ENCODE assay signal across 9 cellular contexts in genomic region chr19:34994643-34995471, GRCh38. TPM values are rescaled to one million over a fixed set of nuclear protein-coding genes. Genes with fewer than 3 reads are reported as not detected.
A peak's percentile ranks its signal among the peaks of the same experiment; 100 is the strongest.
DNase-seq lines count a peak whose midpoint lies in the region; ATAC-seq and TF ChIP-seq lines count a peak whose summit lies in the region.
"Had no signal": no experiment of that assay in that cellular context is flagged by ENCODE, and none has a peak within 500 bp of the region (broad histone marks: within the 10 kb centered on the region; RNA-seq: fewer than 3 reads in every experiment).

No MANE protein-coding gene starts in this region.

- CTCF ChIA-PET in WTC11 (lab: Charles Lee): interaction anchor here (1.4 to 2.0 kb wide), 4 partner anchors 10 to 156 kb away, joined by 3 to 9 read pairs (median 6); no protein-coding TSS in a partner anchor

- H3K27ac Mint-ChIP-seq in WTC11: no peak overlapping the region

- peaks cover 17 to 58% of the 10 kb centered on the region in 2 donors for H3K4me1 ChIP-seq in left lung
- H3K4me1 ChIP-seq in stomach: peaks cover 33 to 59% (median 48%) of the 10 kb centered on the region in 4 donors

- no peaks in the 10 kb centered on the region for H3K27me3 ChIP-seq in left lung
- no peaks in the 10 kb centered on the region for H3K27me3 ChIP-seq in stomach
- H3K27me3 ChIP-seq in WERI-Rb-1 (ENCODE audit: insufficient read depth, low read depth, severe bottlenecking): no peaks in the 10 kb centered on the region

- H3K9me3 Mint-ChIP-seq in WTC11: peaks cover 4% of the 10 kb centered on the region
- H3K9me3 Mint-ChIP-seq: activated CD4-positive, alpha-beta T cell treated with anti-CD3 and anti-CD28 coated beads, Interleukin-2, amount 10 ng/mL, durations not matched to agents 24 days and 14 days had no signal

- POLR2A ChIA-PET in WTC11 (lab: Charles Lee): interaction anchor here (0.6 to 1.3 kb wide), 2 partner anchors 9 to 37 kb away, joined by 4 to 5 read pairs; no protein-coding TSS in a partner anchor

- no peak for TF ChIP-seq POLR2A in stomach (IDR thresholded peaks at IDR 0.05)

- H3K27ac ChIP-seq in left lung (peak overlapping the region; percentile 70 to 76), stomach (peak overlapping the region; percentile 62 to 99 (median 74)), WERI-Rb-1 (no peak overlapping the region)

- no peak for ATAC-seq in WTC11
- ATAC-seq in left lung: peak; percentile 75
- ATAC-seq in HG03108 (IDR thresholded peaks at IDR 0.05; ENCODE audit: unreplicated experiment): no peak
- ATAC-seq in HG02970 (IDR thresholded peaks at IDR 0.05; ENCODE audit: low FRiP score, unreplicated experiment): no peak

- peaks cover 44% of the 10 kb centered on the region for H3K4me1 Mint-ChIP-seq in WTC11

- no peak overlapping the region for H3K4me3 Mint-ChIP-seq in WTC11
- H3K4me3 Mint-ChIP-seq: activated CD4-positive, alpha-beta T cell treated with anti-CD3 and anti-CD28 coated beads, Interleukin-2, amount 10 ng/mL, durations not matched to agents 24 days and 14 days had no signal

- peaks cover 2% of the 10 kb centered on the region; the same call in 1 of the 2 replicates for H3K27me3 Mint-ChIP-seq in WTC11 (ENCODE audit: low read depth)

- intact Hi-C loops in left lung (cut with DNase I): no loop called here
- intact Hi-C loops in stomach (cut with DNase I; ENCODE audit: low total_unique reads): no loop called here

- no peaks in the 10 kb centered on the region for H3K9me3 ChIP-seq in left lung
- no peaks in the 10 kb centered on the region for H3K9me3 ChIP-seq in stomach
- peaks cover 11% of the 10 kb centered on the region for H3K9me3 ChIP-seq in WERI-Rb-1 (ENCODE audit: severe bottlenecking)

- DNase-seq in LoVo (ENCODE audit: low spot score): peak; percentile 25
- no peak for DNase-seq in WTC11 (ENCODE audit: low spot score)
- DNase-seq in left lung: peak; percentile 74 to 79
- peak; percentile 81 for DNase-seq in stomach
- no peak for DNase-seq in stimulated activated naive CD4-positive, alpha-beta T cell (lab: John Stamatoyannopoulos, UW)
- no peak for DNase-seq in WERI-Rb-1
- DNase-seq: activated CD4-positive, alpha-beta T cell treated with anti-CD3 and anti-CD28 coated beads, Interleukin-2, amount 10 ng/mL, durations not matched to agents 24 days and 14 days had no signal

- no peaks in the 10 kb centered on the region for H3K36me3 ChIP-seq in left lung
- H3K36me3 ChIP-seq in stomach: no peaks in the 10 kb centered on the region
- no peaks in the 10 kb centered on the region for H3K36me3 ChIP-seq in WERI-Rb-1

- WGBS in stomach, 5 donors: 27 to 57% (median 49%) methylated on average over 14 to 16 of the region's 16 CpGs

- no peak for TF ChIP-seq EP300 in stomach (IDR thresholded peaks at IDR 0.05)

- no peak overlapping the region for H3K4me3 ChIP-seq in left lung
- no peak overlapping the region for H3K4me3 ChIP-seq in stomach
- H3K4me3 ChIP-seq in WERI-Rb-1 (ENCODE audit: low read depth, low read length): no peak overlapping the region

- TF ChIP-seq CTCF in WTC11 (IDR thresholded peaks at IDR 0.05): no peak
- TF ChIP-seq CTCF in left lung (IDR thresholded peaks at IDR 0.05): no peak
- TF ChIP-seq CTCF in stomach (IDR thresholded peaks at IDR 0.05): no peak
- no peak for TF ChIP-seq CTCF in WERI-Rb-1 (IDR thresholded peaks at IDR 0.05; ENCODE audit: low read depth, low read length)

- no peaks in the 10 kb centered on the region for H3K36me3 Mint-ChIP-seq in WTC11

TF ChIP-seq in WTC11, 78 proteins besides CTCF, POLR2A, EP300 and RAD21:
- TF ChIP-seq GABPB1 (CRISPR knock-in tag; IDR thresholded peaks at IDR 0.05): peak; percentile 60; the same call in 1 of the 2 replicates
- no peak for TF ChIP-seq NR1H2 (CRISPR knock-in tag; IDR thresholded peaks at IDR 0.05)
TF ChIP-seq in WTC11: peak in this region for 1.

RNA-seq across cellular contexts. Expression of gene GRAMD1A, which starts 5.3 kb away (rescaled TPM):
- 235 to 389 TPM (median 236 TPM) in 3 replicates for total RNA-seq in WTC11 (2021)
- 100 to 1,000 TPM; 116 to 137 TPM for total RNA-seq in left lung
- total RNA-seq in stomach: 10 to 100 TPM; 39.7 to 74.1 (median 48.1) TPM
- 10 to 100 TPM; 29.8 to 52.2 (median 34.4) TPM for polyA plus RNA-seq in stomach

RNA-seq across cellular contexts. Expression of gene ZNF792, which starts 30.8 kb away (rescaled TPM):
- 6.6 to 12.9 TPM (median 8.0 TPM) in 3 replicates for total RNA-seq in WTC11 (2021)
- 1 to 10 TPM; 8.5 to 9.9 TPM for total RNA-seq in left lung
- 10 to 100 TPM in 2 of 5 donors, 1 to 10 TPM in 2, under 1 TPM in 1; 0.87 to 14.3 (median 8.4) TPM for total RNA-seq in stomach
- polyA plus RNA-seq in stomach: 1 to 10 TPM in 1 of 3 donors, under 1 TPM in 2; 0.78 to 1.4 (median 0.87) TPM

RNA-seq across cellular contexts. Expression of gene SCN1B, which starts 35.4 kb away (rescaled TPM):
- 4.4 to 8.0 TPM (median 4.8 TPM) in 3 replicates for total RNA-seq in WTC11 (2021)
- 1 to 10 TPM; 7.7 to 9.7 TPM for total RNA-seq in left lung
- total RNA-seq in stomach: 10 to 100 TPM in 1 of 5 donors, 1 to 10 TPM in 3, not detected in 1; 1.3 to 36.6 (median 3.5) TPM
- polyA plus RNA-seq in stomach: 1 to 10 TPM; 3.7 to 8.6 (median 6.1) TPM

RNA-seq across cellular contexts. Expression of gene HPN, which starts 46.7 kb away (rescaled TPM):
- total RNA-seq in WTC11 (2021): 20.8 to 35.5 TPM (median 34.6 TPM) in 3 replicates
- total RNA-seq in left lung: 10 to 100 TPM; 16.8 to 40.3 TPM
- 10 to 100 TPM in 4 of 5 donors, not detected in 1; 14.7 to 45.2 (median 21.9) TPM for total RNA-seq in stomach
- polyA plus RNA-seq in stomach: 10 to 100 TPM; 19.2 to 39.4 (median 33.7) TPM

Comparison
In these comparisons a context has a peak if more than half of its experiments do, and no peak if none do; other contexts are left out.
1. DNase-seq: peak in LoVo (single experiment), left lung (2 of 2) and stomach (single experiment); none in WTC11 (single experiment), stimulated activated naive CD4-positive, alpha-beta T cell (0 of 6) and WERI-Rb-1 (single experiment).